ENCODE assay signal across 1 cellular context in the genomic region with DNA sequence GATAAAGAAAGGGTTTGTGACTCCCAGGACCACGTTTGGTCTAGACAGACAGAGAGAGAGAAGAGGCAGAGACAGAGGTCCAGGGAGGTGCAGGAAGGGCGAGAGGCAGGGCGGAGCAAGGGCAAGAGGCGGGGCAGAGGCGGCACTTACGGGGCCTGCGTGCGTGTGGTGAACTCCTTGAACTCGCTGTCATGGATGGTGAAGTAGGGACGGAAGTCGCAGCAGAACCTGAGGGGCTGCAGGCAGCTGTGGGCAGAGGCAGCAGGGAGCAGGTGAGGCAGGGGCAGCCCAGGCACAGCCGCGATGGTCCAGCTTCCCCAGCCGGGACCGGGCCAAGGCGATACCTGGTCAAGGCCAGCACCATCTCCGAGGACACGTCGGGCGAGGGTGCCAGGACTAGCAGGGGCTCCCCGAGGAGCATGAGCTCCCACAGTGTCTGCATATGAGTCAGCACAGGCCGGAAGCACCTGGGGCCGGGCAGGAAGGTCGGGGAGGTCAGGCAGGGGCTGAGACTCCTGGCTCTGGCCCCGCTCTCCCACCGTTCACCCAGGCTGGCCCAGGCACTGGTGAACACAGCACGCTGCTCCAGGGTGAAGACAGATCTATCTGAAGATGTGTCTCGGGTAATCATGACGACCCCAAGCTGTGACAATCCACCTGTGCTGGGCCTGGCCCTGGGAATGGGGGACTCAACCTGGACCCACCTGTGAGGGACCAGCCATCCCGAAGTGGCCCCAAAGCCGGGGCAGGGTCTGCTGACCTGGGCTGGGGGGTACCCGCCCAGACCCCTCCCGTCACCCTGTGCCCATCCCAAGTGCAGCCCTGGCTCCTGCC.
TF ChIP-seq lines count a peak whose summit lies in the region.

No MANE protein-coding gene starts in this region.

TF ChIP-seq in HepG2, 621 proteins besides CTCF, POLR2A, EP300 and RAD21 (continued from another document and continues in another):
- TF ChIP-seq, protein P1, sequence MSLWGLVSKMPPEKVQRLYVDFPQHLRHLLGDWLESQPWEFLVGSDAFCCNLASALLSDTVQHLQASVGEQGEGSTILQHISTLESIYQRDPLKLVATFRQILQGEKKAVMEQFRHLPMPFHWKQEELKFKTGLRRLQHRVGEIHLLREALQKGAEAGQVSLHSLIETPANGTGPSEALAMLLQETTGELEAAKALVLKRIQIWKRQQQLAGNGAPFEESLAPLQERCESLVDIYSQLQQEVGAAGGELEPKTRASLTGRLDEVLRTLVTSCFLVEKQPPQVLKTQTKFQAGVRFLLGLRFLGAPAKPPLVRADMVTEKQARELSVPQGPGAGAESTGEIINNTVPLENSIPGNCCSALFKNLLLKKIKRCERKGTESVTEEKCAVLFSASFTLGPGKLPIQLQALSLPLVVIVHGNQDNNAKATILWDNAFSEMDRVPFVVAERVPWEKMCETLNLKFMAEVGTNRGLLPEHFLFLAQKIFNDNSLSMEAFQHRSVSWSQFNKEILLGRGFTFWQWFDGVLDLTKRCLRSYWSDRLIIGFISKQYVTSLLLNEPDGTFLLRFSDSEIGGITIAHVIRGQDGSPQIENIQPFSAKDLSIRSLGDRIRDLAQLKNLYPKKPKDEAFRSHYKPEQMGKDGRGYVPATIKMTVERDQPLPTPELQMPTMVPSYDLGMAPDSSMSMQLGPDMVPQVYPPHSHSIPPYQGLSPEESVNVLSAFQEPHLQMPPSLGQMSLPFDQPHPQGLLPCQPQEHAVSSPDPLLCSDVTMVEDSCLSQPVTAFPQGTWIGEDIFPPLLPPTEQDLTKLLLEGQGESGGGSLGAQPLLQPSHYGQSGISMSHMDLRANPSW (CRISPR knock-in tag; IDR thresholded peaks at IDR 0.05; ENCODE audit: borderline replicate concordance) = no peak
- TF ChIP-seq ZFY (CRISPR knock-in tag; IDR thresholded peaks at IDR 0.05) (no peak; the same call in 1 of the 2 replicates), KLF13 (CRISPR knock-in tag; IDR thresholded peaks at IDR 0.05) (no peak), EHMT2 (IDR thresholded peaks at IDR 0.05; ENCODE audit: borderline replicate concordance, low read depth, low read length) (no peak), ZNF121 (CRISPR knock-in tag; IDR thresholded peaks at IDR 0.05) (no peak), SRY (CRISPR knock-in tag; IDR thresholded peaks at IDR 0.05) (no peak), TARDBP (CRISPR knock-in tag; IDR thresholded peaks at IDR 0.05) (no peak), RARG (CRISPR knock-in tag; IDR thresholded peaks at IDR 0.05; ENCODE audit: low read depth) (no peak), NCOA2 (CRISPR knock-in tag; IDR thresholded peaks at IDR 0.05) (no peak), SOX5 (CRISPR knock-in tag; IDR thresholded peaks at IDR 0.05; ENCODE audit: borderline replicate concordance) (no peak), ZNF883 (CRISPR knock-in tag; IDR thresholded peaks at IDR 0.05; ENCODE audit: not compliant biosample characterization) (no peak), ETS1 (CRISPR knock-in tag; IDR thresholded peaks at IDR 0.05) (no peak), IKZF4 (CRISPR knock-in tag; IDR thresholded peaks at IDR 0.05; ENCODE audit: borderline replicate concordance, low read depth, not compliant biosample characterization) (no peak), ZSCAN25 (CRISPR knock-in tag; IDR thresholded peaks at IDR 0.05) (no peak), ZNF563 (CRISPR knock-in tag; IDR thresholded peaks at IDR 0.05) (0 out of 2 replicates have a peak, but pooled peaks have one; percentile 34), CCDC6 (CRISPR knock-in tag; IDR thresholded peaks at IDR 0.05) (no peak), MLX (CRISPR knock-in tag; IDR thresholded peaks at IDR 0.05) (no peak), ZNF333 (CRISPR knock-in tag; IDR thresholded peaks at IDR 0.05; ENCODE audit: borderline replicate concordance) (peak; percentile 47; the same call in 1 of the 2 replicates), AHDC1 (CRISPR knock-in tag; IDR thresholded peaks at IDR 0.05; ENCODE audit: borderline replicate concordance) (no peak)
- TF ChIP-seq, protein P2, sequence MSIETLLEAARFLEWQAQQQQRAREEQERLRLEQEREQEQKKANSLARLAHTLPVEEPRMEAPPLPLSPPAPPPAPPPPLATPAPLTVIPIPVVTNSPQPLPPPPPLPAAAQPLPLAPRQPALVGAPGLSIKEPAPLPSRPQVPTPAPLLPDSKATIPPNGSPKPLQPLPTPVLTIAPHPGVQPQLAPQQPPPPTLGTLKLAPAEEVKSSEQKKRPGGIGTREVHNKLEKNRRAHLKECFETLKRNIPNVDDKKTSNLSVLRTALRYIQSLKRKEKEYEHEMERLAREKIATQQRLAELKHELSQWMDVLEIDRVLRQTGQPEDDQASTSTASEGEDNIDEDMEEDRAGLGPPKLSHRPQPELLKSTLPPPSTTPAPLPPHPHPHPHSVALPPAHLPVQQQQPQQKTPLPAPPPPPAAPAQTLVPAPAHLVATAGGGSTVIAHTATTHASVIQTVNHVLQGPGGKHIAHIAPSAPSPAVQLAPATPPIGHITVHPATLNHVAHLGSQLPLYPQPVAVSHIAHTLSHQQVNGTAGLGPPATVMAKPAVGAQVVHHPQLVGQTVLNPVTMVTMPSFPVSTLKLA (IDR thresholded peaks at IDR 0.05) = no peak
- TF ChIP-seq, protein P3, sequence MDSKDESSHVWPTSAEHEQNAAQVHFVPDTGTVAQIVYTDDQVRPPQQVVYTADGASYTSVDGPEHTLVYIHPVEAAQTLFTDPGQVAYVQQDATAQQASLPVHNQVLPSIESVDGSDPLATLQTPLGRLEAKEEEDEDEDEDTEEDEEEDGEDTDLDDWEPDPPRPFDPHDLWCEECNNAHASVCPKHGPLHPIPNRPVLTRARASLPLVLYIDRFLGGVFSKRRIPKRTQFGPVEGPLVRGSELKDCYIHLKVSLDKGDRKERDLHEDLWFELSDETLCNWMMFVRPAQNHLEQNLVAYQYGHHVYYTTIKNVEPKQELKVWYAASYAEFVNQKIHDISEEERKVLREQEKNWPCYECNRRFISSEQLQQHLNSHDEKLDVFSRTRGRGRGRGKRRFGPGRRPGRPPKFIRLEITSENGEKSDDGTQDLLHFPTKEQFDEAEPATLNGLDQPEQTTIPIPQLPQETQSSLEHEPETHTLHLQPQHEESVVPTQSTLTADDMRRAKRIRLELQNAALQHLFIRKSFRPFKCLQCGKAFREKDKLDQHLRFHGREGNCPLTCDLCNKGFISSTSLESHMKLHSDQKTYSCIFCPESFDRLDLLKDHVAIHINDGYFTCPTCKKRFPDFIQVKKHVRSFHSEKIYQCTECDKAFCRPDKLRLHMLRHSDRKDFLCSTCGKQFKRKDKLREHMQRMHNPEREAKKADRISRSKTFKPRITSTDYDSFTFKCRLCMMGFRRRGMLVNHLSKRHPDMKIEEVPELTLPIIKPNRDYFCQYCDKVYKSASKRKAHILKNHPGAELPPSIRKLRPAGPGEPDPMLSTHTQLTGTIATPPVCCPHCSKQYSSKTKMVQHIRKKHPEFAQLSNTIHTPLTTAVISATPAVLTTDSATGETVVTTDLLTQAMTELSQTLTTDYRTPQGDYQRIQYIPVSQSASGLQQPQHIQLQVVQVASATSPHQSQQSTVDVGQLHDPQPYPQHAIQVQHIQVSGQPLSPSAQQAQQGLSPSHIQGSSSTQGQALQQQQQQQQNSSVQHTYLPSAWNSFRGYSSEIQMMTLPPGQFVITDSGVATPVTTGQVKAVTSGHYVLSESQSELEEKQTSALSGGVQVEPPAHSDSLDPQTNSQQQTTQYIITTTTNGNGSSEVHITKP (CRISPR knock-in tag; IDR thresholded peaks at IDR 0.05; ENCODE audit: low read depth) = no peak
- TF ChIP-seq, protein P4, sequence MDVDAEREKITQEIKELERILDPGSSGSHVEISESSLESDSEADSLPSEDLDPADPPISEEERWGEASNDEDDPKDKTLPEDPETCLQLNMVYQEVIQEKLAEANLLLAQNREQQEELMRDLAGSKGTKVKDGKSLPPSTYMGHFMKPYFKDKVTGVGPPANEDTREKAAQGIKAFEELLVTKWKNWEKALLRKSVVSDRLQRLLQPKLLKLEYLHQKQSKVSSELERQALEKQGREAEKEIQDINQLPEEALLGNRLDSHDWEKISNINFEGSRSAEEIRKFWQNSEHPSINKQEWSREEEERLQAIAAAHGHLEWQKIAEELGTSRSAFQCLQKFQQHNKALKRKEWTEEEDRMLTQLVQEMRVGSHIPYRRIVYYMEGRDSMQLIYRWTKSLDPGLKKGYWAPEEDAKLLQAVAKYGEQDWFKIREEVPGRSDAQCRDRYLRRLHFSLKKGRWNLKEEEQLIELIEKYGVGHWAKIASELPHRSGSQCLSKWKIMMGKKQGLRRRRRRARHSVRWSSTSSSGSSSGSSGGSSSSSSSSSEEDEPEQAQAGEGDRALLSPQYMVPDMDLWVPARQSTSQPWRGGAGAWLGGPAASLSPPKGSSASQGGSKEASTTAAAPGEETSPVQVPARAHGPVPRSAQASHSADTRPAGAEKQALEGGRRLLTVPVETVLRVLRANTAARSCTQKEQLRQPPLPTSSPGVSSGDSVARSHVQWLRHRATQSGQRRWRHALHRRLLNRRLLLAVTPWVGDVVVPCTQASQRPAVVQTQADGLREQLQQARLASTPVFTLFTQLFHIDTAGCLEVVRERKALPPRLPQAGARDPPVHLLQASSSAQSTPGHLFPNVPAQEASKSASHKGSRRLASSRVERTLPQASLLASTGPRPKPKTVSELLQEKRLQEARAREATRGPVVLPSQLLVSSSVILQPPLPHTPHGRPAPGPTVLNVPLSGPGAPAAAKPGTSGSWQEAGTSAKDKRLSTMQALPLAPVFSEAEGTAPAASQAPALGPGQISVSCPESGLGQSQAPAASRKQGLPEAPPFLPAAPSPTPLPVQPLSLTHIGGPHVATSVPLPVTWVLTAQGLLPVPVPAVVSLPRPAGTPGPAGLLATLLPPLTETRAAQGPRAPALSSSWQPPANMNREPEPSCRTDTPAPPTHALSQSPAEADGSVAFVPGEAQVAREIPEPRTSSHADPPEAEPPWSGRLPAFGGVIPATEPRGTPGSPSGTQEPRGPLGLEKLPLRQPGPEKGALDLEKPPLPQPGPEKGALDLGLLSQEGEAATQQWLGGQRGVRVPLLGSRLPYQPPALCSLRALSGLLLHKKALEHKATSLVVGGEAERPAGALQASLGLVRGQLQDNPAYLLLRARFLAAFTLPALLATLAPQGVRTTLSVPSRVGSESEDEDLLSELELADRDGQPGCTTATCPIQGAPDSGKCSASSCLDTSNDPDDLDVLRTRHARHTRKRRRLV (CRISPR knock-in tag; IDR thresholded peaks at IDR 0.05) = no peak
- TF ChIP-seq, protein P5, sequence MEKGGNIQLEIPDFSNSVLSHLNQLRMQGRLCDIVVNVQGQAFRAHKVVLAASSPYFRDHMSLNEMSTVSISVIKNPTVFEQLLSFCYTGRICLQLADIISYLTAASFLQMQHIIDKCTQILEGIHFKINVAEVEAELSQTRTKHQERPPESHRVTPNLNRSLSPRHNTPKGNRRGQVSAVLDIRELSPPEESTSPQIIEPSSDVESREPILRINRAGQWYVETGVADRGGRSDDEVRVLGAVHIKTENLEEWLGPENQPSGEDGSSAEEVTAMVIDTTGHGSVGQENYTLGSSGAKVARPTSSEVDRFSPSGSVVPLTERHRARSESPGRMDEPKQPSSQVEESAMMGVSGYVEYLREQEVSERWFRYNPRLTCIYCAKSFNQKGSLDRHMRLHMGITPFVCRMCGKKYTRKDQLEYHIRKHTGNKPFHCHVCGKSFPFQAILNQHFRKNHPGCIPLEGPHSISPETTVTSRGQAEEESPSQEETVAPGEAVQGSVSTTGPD (CRISPR knock-in tag; IDR thresholded peaks at IDR 0.05) = no peak
